23 cellular contexts compared by ENCODE assay signal in the genomic region with DNA sequence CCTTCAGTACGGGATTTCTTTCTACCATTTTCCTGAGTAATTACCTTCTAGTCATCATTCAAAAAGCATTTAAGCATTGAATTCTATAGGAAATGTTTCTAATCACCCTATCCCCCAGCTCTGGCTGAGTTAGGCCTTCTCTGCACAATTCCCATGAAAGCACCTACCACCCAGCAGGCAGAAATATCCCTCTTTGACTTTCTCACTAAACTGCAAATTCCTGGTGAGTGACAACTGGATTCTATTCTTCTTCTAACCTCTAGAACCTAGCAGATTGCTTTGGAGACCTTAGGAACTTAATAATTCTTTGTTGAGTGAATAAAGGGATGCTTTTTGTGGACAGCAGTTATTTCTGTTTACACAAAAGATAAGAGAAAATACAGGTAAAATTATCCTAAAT.
"Had no signal": no experiment of that assay in that cellular context is flagged by ENCODE, and none has a peak within 500 bp of the region (broad histone marks: within the 10 kb centered on the region; RNA-seq: fewer than 3 reads in every experiment).

No MANE protein-coding gene starts in this region.

- DNase-seq: activated CD4-positive, alpha-beta T cell treated with anti-CD3 and anti-CD28 coated beads for 4 hours; activated CD4-positive, alpha-beta T cell treated with anti-CD3 and anti-CD28 coated beads, Interleukin-2, amount 50 U/mL, for 48 hours; activated CD8-positive, alpha-beta memory T cell treated with anti-CD3 and anti-CD28 coated beads for 24 hours; activated effector memory CD4-positive, alpha-beta T cell treated with Interleukin-2 at 50 U/mL for 16 hours; activated naive CD4-positive, alpha-beta T cell treated with anti-CD3 and anti-CD28 coated beads, Interleukin-2, amount 10 ng/mL, durations not matched to agents 7 days and 5 days; activated naive CD8-positive, alpha-beta T cell treated with anti-CD3 and anti-CD28 coated beads, Interleukin-2, amount 10 ng/mL, durations not matched to agents 7 days and 5 days; amniotic stem cell; caudate nucleus; cortex of kidney; effector memory CD8-positive, alpha-beta T cell; erythroblast; left colon; mammary epithelial cell; naive thymus-derived CD8-positive, alpha-beta T cell; stimulated activated CD4-positive, alpha-beta T cell treated with anti-CD3 and anti-CD28 coated beads, Interleukin-12 subunit alpha, Interleukin-12 subunit beta, amount 100 ng/mL, for 4 hours; stimulated activated CD4-positive, alpha-beta T cell treated with anti-CD3 and anti-CD28 coated beads, Interleukin-4, amount 100 ng/mL, for 1 hour; stimulated activated naive CD8-positive, alpha-beta T cell treated with anti-CD3 and anti-CD28 coated beads, Interleukin-15, Interleukin-2, amounts not matched to agents 100 U/mL and 50 U/mL, for 24 hours had no signal

- H3K9me3 ChIP-seq: gastroesophageal sphincter, right atrium auricular region, thoracic aorta had no signal

- H3K4me1 ChIP-seq: gastroesophageal sphincter had no signal

- H2AFZ ChIP-seq: hepatocyte had no signal

- H3K4me3 ChIP-seq: gastroesophageal sphincter, hepatocyte, right atrium auricular region, thoracic aorta had no signal

- H3K27ac Mint-ChIP-seq: activated naive CD4-positive, alpha-beta T cell treated with anti-CD3 and anti-CD28 coated beads, Interleukin-2, amount 10 ng/mL, durations not matched to agents 7 days and 5 days; activated naive CD8-positive, alpha-beta T cell treated with anti-CD3 and anti-CD28 coated beads, Interleukin-2, amount 10 ng/mL, durations not matched to agents 7 days and 5 days; effector memory CD8-positive, alpha-beta T cell; naive thymus-derived CD8-positive, alpha-beta T cell; T-helper 2 cell treated with Interferon-gamma antibody and Interleukin-4, amounts not matched to agents 5 μg/mL and 100 μg/mL, for 36 hours had no signal

- H3K27me3 ChIP-seq: gastroesophageal sphincter, hepatocyte, right atrium auricular region had no signal

- H3K79me2 ChIP-seq: hepatocyte had no signal

- H3K36me3 ChIP-seq: gastroesophageal sphincter, right atrium auricular region, thoracic aorta had no signal

- H3K4me1 Mint-ChIP-seq: activated naive CD4-positive, alpha-beta T cell treated with anti-CD3 and anti-CD28 coated beads, Interleukin-2, amount 10 ng/mL, durations not matched to agents 7 days and 5 days; activated naive CD8-positive, alpha-beta T cell treated with anti-CD3 and anti-CD28 coated beads, Interleukin-2, amount 10 ng/mL, durations not matched to agents 7 days and 5 days; naive thymus-derived CD8-positive, alpha-beta T cell had no signal

- H3K4me3 Mint-ChIP-seq: activated naive CD4-positive, alpha-beta T cell treated with anti-CD3 and anti-CD28 coated beads, Interleukin-2, amount 10 ng/mL, durations not matched to agents 7 days and 5 days; activated naive CD8-positive, alpha-beta T cell treated with anti-CD3 and anti-CD28 coated beads, Interleukin-2, amount 10 ng/mL, durations not matched to agents 7 days and 5 days; effector memory CD8-positive, alpha-beta T cell; naive thymus-derived CD8-positive, alpha-beta T cell; neural crest cell; T-helper 2 cell treated with Interferon-gamma antibody and Interleukin-4, amounts not matched to agents 5 μg/mL and 100 μg/mL, for 36 hours had no signal

- H3K9me3 Mint-ChIP-seq: activated naive CD4-positive, alpha-beta T cell treated with anti-CD3 and anti-CD28 coated beads, Interleukin-2, amount 10 ng/mL, durations not matched to agents 7 days and 5 days; activated naive CD8-positive, alpha-beta T cell treated with anti-CD3 and anti-CD28 coated beads, Interleukin-2, amount 10 ng/mL, durations not matched to agents 7 days and 5 days; effector memory CD8-positive, alpha-beta T cell; naive thymus-derived CD8-positive, alpha-beta T cell; neural crest cell; T-helper 2 cell treated with Interferon-gamma antibody and Interleukin-4, amounts not matched to agents 5 μg/mL and 100 μg/mL, for 36 hours had no signal

- ATAC-seq: effector memory CD8-positive, alpha-beta T cell; gastroesophageal sphincter; left colon; naive thymus-derived CD8-positive, alpha-beta T cell; stimulated activated naive CD8-positive, alpha-beta T cell treated with anti-CD3 and anti-CD28 coated beads, Interleukin-15, Interleukin-2, amounts not matched to agents 100 U/mL and 50 U/mL, for 24 hours had no signal

- H3K27me3 Mint-ChIP-seq: activated naive CD8-positive, alpha-beta T cell treated with anti-CD3 and anti-CD28 coated beads, Interleukin-2, amount 10 ng/mL, durations not matched to agents 7 days and 5 days had no signal

- H3K36me3 Mint-ChIP-seq: activated naive CD4-positive, alpha-beta T cell treated with anti-CD3 and anti-CD28 coated beads, Interleukin-2, amount 10 ng/mL, durations not matched to agents 7 days and 5 days; activated naive CD8-positive, alpha-beta T cell treated with anti-CD3 and anti-CD28 coated beads, Interleukin-2, amount 10 ng/mL, durations not matched to agents 7 days and 5 days; naive thymus-derived CD8-positive, alpha-beta T cell had no signal

- H3K27ac ChIP-seq: gastroesophageal sphincter, hepatocyte, right atrium auricular region had no signal

- H3K4me2 ChIP-seq: hepatocyte had no signal
